24 cellular contexts compared by ENCODE assay signal in genomic region chr11:107780136-107780535, GRCh38.
DNase-seq lines count a peak whose midpoint lies in the region; ATAC-seq, FAIRE-seq and TF ChIP-seq lines count a peak whose summit lies in the region.
"Had no signal": no experiment of that assay in that cellular context is flagged by ENCODE, and none has a peak within 500 bp of the region (broad histone marks: within the 10 kb centered on the region; RNA-seq: fewer than 3 reads in every experiment).

No MANE protein-coding gene starts in this region.

- H3K27ac ChIP-seq in left lung (no peak overlapping the region), small intestine (ENCODE audit: low read depth in 1 of 2, low read length in 1 of 2) (no peak overlapping the region)
- H3K27ac ChIP-seq: A549; BLaER1 treated with 17β-estradiol and CSF1 and Interleukin-3, amounts not matched to agents 10 nM and 100 nM; GM23248; Peyer's patch; SK-N-MC had no signal

- H3K4me3 ChIP-seq in left lung (no peak overlapping the region), small intestine (ENCODE audit: low read depth in 1 of 2, low read length in 2 of 2) (no peak overlapping the region)
- H3K4me3 ChIP-seq: A549; BLaER1 treated with 17β-estradiol and CSF1 and Interleukin-3, amounts not matched to agents 10 nM and 100 nM; GM23248; Peyer's patch; SK-N-MC had no signal

- DNase-seq in SK-MEL-5 (ENCODE audit: low read depth, low spot score) (peak; percentile 41), astrocyte of the hippocampus (ENCODE audit: low read depth, low spot score) (peak; percentile 26), left lung (no peak), renal cortical epithelial cell (ENCODE audit: low read depth) (peak; percentile 90), head of caudate nucleus (no peak), small intestine (no peak), posterior vena cava (ENCODE audit: low spot score) (no peak)
- DNase-seq: AML-193; CD4-positive, alpha-beta T cell; GM23248; H9; HFFc6; Karpas-422; NCI-H1105; NCI-H146; NCI-H1930; NCI-H2227 treated with DMSO at 0.1 percent for 48 hours; NCI-H510A; Peyer's patch; SHP77 treated with DMSO at 0.1 percent for 48 hours had no signal

- FAIRE-seq in small intestine (lab: Jason Lieb, UNC): no peak
- FAIRE-seq: A549, HepG2 had no signal

- H3K27me3 ChIP-seq in left lung (peaks cover 0 to 5% of the 10 kb centered on the region in 2 donors), small intestine (ENCODE audit: control insufficient read depth in 2 of 2, insufficient read depth in 2 of 2, low read length in 2 of 2) (no peaks in the 10 kb centered on the region)
- H3K27me3 ChIP-seq: BLaER1 treated with 17β-estradiol and CSF1 and Interleukin-3, amounts not matched to agents 10 nM and 100 nM; Peyer's patch had no signal

- 38 to 46% (median 41%) methylated on average over 3 of the region's 3 CpGs for WGBS in small intestine, 3 donors

- intact Hi-C loops in left lung (cut with DNase I): no loop called here
- intact Hi-C loops in head of caudate nucleus (cut with DNase I): no loop called here
- intact Hi-C loops in posterior vena cava (cut with DNase I): no loop called here

- ATAC-seq in left lung: peak; percentile 37
- ATAC-seq: HepG2 had no signal

- H3K4me1 ChIP-seq in left lung: no peaks in the 10 kb centered on the region
- no peaks in the 10 kb centered on the region for H3K4me1 ChIP-seq in small intestine (ENCODE audit: control insufficient read depth in 2 of 2, insufficient read depth in 1 of 2, low read depth in 1 of 2, low read length in 1 of 2)
- H3K4me1 ChIP-seq: A549, Peyer's patch had no signal

- in situ Hi-C loops in SK-MEL-5 (cut with HindIII; ENCODE audit: low pct_unique_long_range_greater_than_20kb, low sequenced_read_pairs): no loop called here

- H3K36me3 ChIP-seq in left lung (no peaks in the 10 kb centered on the region), small intestine (ENCODE audit: control insufficient read depth in 2 of 2, insufficient read depth in 2 of 2, low read length in 2 of 2) (no peaks in the 10 kb centered on the region)
- H3K36me3 ChIP-seq: BLaER1 treated with 17β-estradiol and CSF1 and Interleukin-3, amounts not matched to agents 10 nM and 100 nM; Peyer's patch had no signal

- H3K9me3 ChIP-seq in left lung: no peaks in the 10 kb centered on the region
- no peaks in the 10 kb centered on the region for H3K9me3 ChIP-seq in small intestine (ENCODE audit: control insufficient read depth, low read depth)
- H3K9me3 ChIP-seq: A549; BLaER1 treated with 17β-estradiol and CSF1 and Interleukin-3, amounts not matched to agents 10 nM and 100 nM; Peyer's patch had no signal

- no peak for TF ChIP-seq CTCF in left lung (IDR thresholded peaks at IDR 0.05)

Comparison
In these comparisons a context has a peak if more than half of its experiments do, and no peak if none do; other contexts are left out.
1. DNase-seq: peak in SK-MEL-5 (single experiment), astrocyte of the hippocampus (single experiment) and renal cortical epithelial cell (single experiment); none in left lung (0 of 2), head of caudate nucleus (0 of 42), small intestine (single experiment) and posterior vena cava (single experiment).